Comparison of ENCODE assay signal across 26 cellular contexts in the genomic region with DNA sequence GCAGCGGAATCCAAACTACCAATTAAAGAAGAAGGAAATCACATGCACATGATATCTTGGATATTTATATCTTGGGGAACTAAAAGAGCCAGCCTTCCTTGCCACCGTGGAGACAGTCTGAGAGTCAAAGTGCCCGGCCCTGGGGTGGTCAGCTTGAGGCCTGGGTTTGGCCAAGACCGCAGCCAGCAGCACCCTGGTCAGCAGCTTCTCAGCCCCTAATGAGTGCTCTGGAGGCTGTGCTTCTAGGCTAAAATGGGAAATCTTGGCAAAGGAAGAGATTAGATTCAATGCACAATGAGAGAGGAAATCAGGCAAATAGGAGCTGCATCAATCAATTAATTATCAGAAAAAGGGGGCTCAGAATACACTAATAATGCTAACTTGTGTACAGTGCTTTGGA.
"Had no signal": no experiment of that assay in that cellular context is flagged by ENCODE, and none has a peak within 500 bp of the region (broad histone marks: within the 10 kb centered on the region; RNA-seq: fewer than 3 reads in every experiment).

No MANE protein-coding gene starts in this region.

- H3K36me3 ChIP-seq: left ventricle myocardium inferior, lower lobe of right lung, neutrophil, right atrium auricular region, suprapubic skin, transverse colon, upper lobe of right lung, uterus had no signal

- H3K4me3 Mint-ChIP-seq: immature natural killer cell; naive thymus-derived CD8-positive, alpha-beta T cell; nephron progenitor cell; stimulated activated naive CD8-positive, alpha-beta T cell treated with anti-CD3 and anti-CD28 coated beads, Interleukin-15, amount 100 ng/mL, for 72 hours had no signal

- H3K4me1 Mint-ChIP-seq: immature natural killer cell; naive thymus-derived CD8-positive, alpha-beta T cell; stimulated activated naive CD8-positive, alpha-beta T cell treated with anti-CD3 and anti-CD28 coated beads, Interleukin-15, amount 100 ng/mL, for 72 hours had no signal

- ATAC-seq: left colon; lower lobe of right lung; naive thymus-derived CD8-positive, alpha-beta T cell; sciatic nerve; stimulated activated naive CD8-positive, alpha-beta T cell treated with anti-CD3 and anti-CD28 coated beads, Interleukin-15, amount 100 ng/mL, for 72 hours; upper lobe of right lung had no signal

- DNase-seq: dorsolateral prefrontal cortex; effector CD4-positive, alpha-beta T cell; hypothalamus; immature natural killer cell; kidney glomerular epithelial cell; left colon; left ventricle myocardium inferior; lower lobe of right lung; naive thymus-derived CD8-positive, alpha-beta T cell; nephron progenitor cell; stimulated activated CD4-positive, alpha-beta T cell treated with anti-CD3 and anti-CD28 coated beads, Interleukin-12 subunit alpha, Interleukin-12 subunit beta, amount 100 ng/mL, for 4 hours; stimulated activated CD4-positive, alpha-beta T cell treated with anti-CD3 and anti-CD28 coated beads, Interleukin-1b, Interleukin-23, amount 100 ng/mL, for 48 hours; stimulated activated CD4-positive, alpha-beta T cell treated with anti-CD3 and anti-CD28 coated beads, Interleukin-4, amount 100 ng/mL, for 1 hour; stimulated activated CD8-positive, alpha-beta memory T cell treated with anti-CD3 and anti-CD28 coated beads, Interleukin-4, amount 100 ng/mL, for 48 hours; stimulated activated naive CD4-positive, alpha-beta T cell; stimulated activated naive CD8-positive, alpha-beta T cell treated with anti-CD3 and anti-CD28 coated beads, Interleukin-15, amount 100 ng/mL, for 72 hours; transverse colon; upper lobe of right lung; uterus had no signal

- H3K4me3 ChIP-seq: dorsolateral prefrontal cortex, left ventricle myocardium inferior, lower lobe of right lung, right atrium auricular region, smooth muscle cell, suprapubic skin, transverse colon, upper lobe of right lung, uterus had no signal

- H2AFZ ChIP-seq: parathyroid adenoma had no signal

- H3K9me3 Mint-ChIP-seq: nephron progenitor cell had no signal

- H3K27ac ChIP-seq: left ventricle myocardium inferior, lower lobe of right lung, neutrophil, parathyroid adenoma, right atrium auricular region, suprapubic skin, transverse colon, upper lobe of right lung, uterus had no signal

- H3K27me3 Mint-ChIP-seq: naive thymus-derived CD8-positive, alpha-beta T cell; progenitor cell of endocrine pancreas; stimulated activated naive CD8-positive, alpha-beta T cell treated with anti-CD3 and anti-CD28 coated beads, Interleukin-15, amount 100 ng/mL, for 72 hours had no signal

- H3K27ac Mint-ChIP-seq: immature natural killer cell; naive thymus-derived CD8-positive, alpha-beta T cell; nephron progenitor cell; progenitor cell of endocrine pancreas; stimulated activated naive CD8-positive, alpha-beta T cell treated with anti-CD3 and anti-CD28 coated beads, Interleukin-15, amount 100 ng/mL, for 72 hours had no signal

- H3K27me3 ChIP-seq: dorsolateral prefrontal cortex, neutrophil, right atrium auricular region, suprapubic skin, transverse colon, upper lobe of right lung, uterus had no signal

- H3K36me3 Mint-ChIP-seq: naive thymus-derived CD8-positive, alpha-beta T cell had no signal

- H3K9ac ChIP-seq: parathyroid adenoma had no signal

- H3K79me2 ChIP-seq: parathyroid adenoma had no signal

- H3K4me1 ChIP-seq: left ventricle myocardium inferior, lower lobe of right lung, parathyroid adenoma, right atrium auricular region, suprapubic skin, transverse colon, upper lobe of right lung, uterus had no signal

- H3K4me2 ChIP-seq: smooth muscle cell had no signal

- H3K9me3 ChIP-seq: left ventricle myocardium inferior, lower lobe of right lung, neutrophil, right atrium auricular region, suprapubic skin, transverse colon, upper lobe of right lung, uterus had no signal
